In genomic region chr7:137867289-137867688, GRCh38 we compare ENCODE assay signal across 20 cellular contexts.
"Had no signal": no experiment of that assay in that cellular context is flagged by ENCODE, and none has a peak within 500 bp of the region (broad histone marks: within the 10 kb centered on the region; RNA-seq: fewer than 3 reads in every experiment).

No MANE protein-coding gene starts in this region.

- H3K27me3 ChIP-seq: breast epithelium had no signal

- H3K36me3 ChIP-seq: breast epithelium had no signal

- H3K4me3 Mint-ChIP-seq: activated CD4-positive, alpha-beta memory T cell treated with anti-CD3 and anti-CD28 coated beads for 36 hours; activated CD4-positive, alpha-beta T cell treated with anti-CD3 and anti-CD28 coated beads, Interleukin-2, amount 10 ng/mL, durations not matched to agents 7 days and 5 days had no signal

- H3K27ac ChIP-seq: breast epithelium, PC-9, SK-N-MC, VCaP had no signal

- H3K4me2 ChIP-seq: PC-9 had no signal

- H3K27ac Mint-ChIP-seq: activated CD4-positive, alpha-beta memory T cell treated with anti-CD3 and anti-CD28 coated beads for 36 hours; activated CD4-positive, alpha-beta T cell treated with anti-CD3 and anti-CD28 coated beads, Interleukin-2, amount 10 ng/mL, durations not matched to agents 7 days and 5 days had no signal

- H3K4me1 ChIP-seq: breast epithelium had no signal

- H3K4me1 Mint-ChIP-seq: activated CD4-positive, alpha-beta T cell treated with anti-CD3 and anti-CD28 coated beads, Interleukin-2, amount 10 ng/mL, durations not matched to agents 7 days and 5 days had no signal

- H3K27me3 Mint-ChIP-seq: activated CD4-positive, alpha-beta memory T cell treated with anti-CD3 and anti-CD28 coated beads for 36 hours; activated CD4-positive, alpha-beta T cell treated with anti-CD3 and anti-CD28 coated beads, Interleukin-2, amount 10 ng/mL, durations not matched to agents 7 days and 5 days had no signal

- H3K9me3 ChIP-seq: breast epithelium had no signal

- DNase-seq: activated CD4-positive, alpha-beta memory T cell treated with anti-CD3 and anti-CD28 coated beads for 36 hours; activated CD4-positive, alpha-beta T cell treated with anti-CD3 and anti-CD28 coated beads, Interleukin-2, amount 10 ng/mL, durations not matched to agents 7 days and 5 days; activated CD4-positive, CD25-positive, alpha-beta regulatory T cell; activated CD8-positive, alpha-beta memory T cell treated with anti-CD3 and anti-CD28 coated beads for 24 hours; activated naive CD4-positive, alpha-beta T cell treated with anti-CD3 and anti-CD28 coated beads, Interleukin-2, amount 50 U/mL, for 16 hours; activated T-cell treated with anti-CD3 and anti-CD28 coated beads, Interleukin-2, amount 50 U/mL, for 48 hours; aorta; IMR-90; Kasumi-1; KBM-7; NCI-H1105 treated with DMSO at 0.1 percent for 48 hours; NCI-H1436 treated with DMSO at 0.1 percent for 48 hours; NCI-H187; NCI-H2081; NCI-H524; PC-9; T-helper 1 cell had no signal

- H3K4me3 ChIP-seq: breast epithelium, PC-9, SK-N-MC had no signal

- H2AFZ ChIP-seq: PC-9 had no signal
